In the genomic region with DNA sequence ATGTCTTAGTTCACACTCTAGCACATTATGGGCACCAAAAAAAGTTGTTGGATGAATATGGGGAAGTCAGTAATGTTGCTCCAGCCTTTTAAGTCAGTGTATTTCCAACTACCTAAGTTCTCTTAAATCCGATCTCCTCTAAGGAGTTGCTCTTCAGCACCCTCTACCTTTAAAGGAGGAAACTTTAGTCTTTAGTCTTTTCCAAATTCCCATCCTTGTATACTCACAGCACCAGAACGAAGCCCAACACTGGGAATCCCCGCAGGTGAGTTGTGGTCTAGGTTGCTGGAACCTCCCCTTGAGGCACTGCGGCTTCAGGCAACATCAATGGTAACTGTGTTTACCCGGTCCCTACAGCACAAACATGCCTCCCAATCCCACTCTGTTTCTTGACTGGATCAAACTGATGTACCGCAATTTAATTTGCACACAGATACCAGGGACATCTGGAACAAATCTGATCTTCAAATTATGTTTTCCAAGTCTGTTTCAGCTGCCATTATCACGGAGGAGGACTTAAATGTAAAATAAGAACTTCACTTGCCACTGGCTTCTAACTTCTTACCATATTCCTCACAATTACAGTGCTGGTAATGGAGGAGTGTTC, we compare ENCODE assay signal across 9 cellular contexts.
DNase-seq lines count a peak whose midpoint lies in the region; ATAC-seq, FAIRE-seq and TF ChIP-seq lines count a peak whose summit lies in the region.
"Had no signal": no experiment of that assay in that cellular context is flagged by ENCODE, and none has a peak within 500 bp of the region (broad histone marks: within the 10 kb centered on the region; RNA-seq: fewer than 3 reads in every experiment).

No MANE protein-coding gene starts in this region.

- no peak overlapping the region for H3K9ac ChIP-seq in adipocyte (ENCODE audit: low read length)

- TF ChIP-seq EP300 in A549 (IDR thresholded peaks at IDR 0.05) = no peak

- POLR2A ChIA-PET in A549 (lab: Yijun Ruan, JAX) = no interaction called here
- POLR2A ChIA-PET in HEK293 (lab: Yijun Ruan, JAX) = no interaction called here

- ATAC-seq in A549 = peak; percentile 47 to 66; a peak in 3 of 6 replicates
- no peak for ATAC-seq in HG02678 (IDR thresholded peaks at IDR 0.05; ENCODE audit: unreplicated experiment)
- ATAC-seq in HG03175 (IDR thresholded peaks at IDR 0.05; ENCODE audit: unreplicated experiment) = no peak

- TF ChIP-seq CTCF in A549 (IDR thresholded peaks at IDR 0.05) = peak; percentile 36; the same call in 2 of the 3 replicates
- no peak for TF ChIP-seq CTCF in HEK293 (tag by site-specific recombination; IDR thresholded peaks at IDR 0.05)

- TF ChIP-seq RAD21 in A549 (conservative IDR thresholded peaks at IDR 0.05 in 1 of 2, IDR thresholded peaks at IDR 0.05 in 1 of 2) = peak; percentile 27 to 35; a peak in 3 of 5 replicates

- H3K36me3 ChIP-seq in HEK293 (ENCODE audit: control insufficient read depth in 2 of 2, insufficient read depth in 1 of 2, low read length in 2 of 2) = no peaks in the 10 kb centered on the region
- H3K36me3 ChIP-seq in adipocyte (ENCODE audit: control insufficient read depth, insufficient read depth, low read length, severe bottlenecking) = no peaks in the 10 kb centered on the region

- 44% methylated on average over 7 of the region's 7 CpGs for WGBS in A549 (ENCODE audit: missing lambda C conversion rate)

- DNase-seq in A549 (ENCODE audit: low read depth in 1 of 2, low spot score in 1 of 2) (peak in 1 of 2 experiments; percentile 19), adipocyte (ENCODE audit: low read depth) (peak; percentile 30), iPS-NIHi11 (ENCODE audit: low spot score) (peak; percentile 41), D341Med (ENCODE audit: low spot score) (no peak), NCI-H1092 (lab: John Stamatoyannopoulos, UW) (no peak)
- DNase-seq: activated CD4-positive, alpha-beta T cell treated with anti-CD3 and anti-CD28 coated beads, Interleukin-2, amount 50 U/mL, for 4 hours had no signal

- no peak overlapping the region for H3K4me2 ChIP-seq in A549

- H3K9me3 ChIP-seq in A549 (no peaks in the 10 kb centered on the region), HEK293 (ENCODE audit: control insufficient read depth, insufficient read depth, low read depth, low read length) (no peaks in the 10 kb centered on the region), adipocyte (ENCODE audit: control insufficient read depth, low read length) (no peaks in the 10 kb centered on the region)

- TF ChIP-seq POLR2A in A549 (IDR thresholded peaks at IDR 0.05; ENCODE audit: low read length) = no peak

- CTCF ChIA-PET in A549 (lab: Yijun Ruan, JAX) = interaction anchor here (1.0 to 1.6 kb wide), 4 partner anchors 9 to 60 kb away, joined by 3 to 5 read pairs (median 3); no protein-coding TSS in a partner anchor
- CTCF ChIA-PET in HEK293 (lab: Yijun Ruan, JAX) = interaction anchor here (0.7 to 1.3 kb wide), 2 partner anchors 14 to 61 kb away, joined by 4 to 6 read pairs; no protein-coding TSS in a partner anchor

- no peaks in the 10 kb centered on the region for H3K27me3 ChIP-seq in adipocyte (replicated peaks; ENCODE audit: control insufficient read depth, insufficient read depth, low read length)

- H3K27ac ChIP-seq in A549 = no peak overlapping the region
- no peak overlapping the region for H3K27ac ChIP-seq in HEK293 (ENCODE audit: extremely low read depth, low read depth, low read length)

- H3K4me1 ChIP-seq in A549 (no peaks in the 10 kb centered on the region), HEK293 (ENCODE audit: control insufficient read depth, insufficient read depth, low read length) (peaks cover 8% of the 10 kb centered on the region; the same call in 1 of the 2 replicates), adipocyte (ENCODE audit: control insufficient read depth, insufficient read depth, low read length) (peaks cover 5% of the 10 kb centered on the region)

- no peak for FAIRE-seq in A549 (lab: Jason Lieb, UNC)

- H3K4me3 ChIP-seq in A549 (no peak overlapping the region), HEK293 (ENCODE audit: low read depth, low read length) (no peak overlapping the region), adipocyte (ENCODE audit: low read length) (no peak overlapping the region)

TF ChIP-seq in A549, 52 proteins besides CTCF, POLR2A, EP300 and RAD21:
- peak; percentile 24; the same call in 2 of the 3 replicates for TF ChIP-seq SMC3 (IDR thresholded peaks at IDR 0.05)
- TF ChIP-seq HOXA7 (CRISPR knock-in tag; IDR thresholded peaks at IDR 0.05) = no peak
- TF ChIP-seq TP53 (CRISPR knock-in tag; IDR thresholded peaks at IDR 0.05) = no peak
- no peak for TF ChIP-seq RCOR1 (IDR thresholded peaks at IDR 0.05; ENCODE audit: low read depth, low read length)
- TF ChIP-seq ESRRA (IDR thresholded peaks at IDR 0.05; ENCODE audit: borderline replicate concordance, low read length) = no peak

TF ChIP-seq in HEK293, 187 proteins besides CTCF, POLR2A, EP300 and RAD21:
- TF ChIP-seq ZNF510 (tag by site-specific recombination; IDR thresholded peaks at IDR 0.05; ENCODE audit: insufficient replicate concordance) = peak; percentile 86
- no peak for TF ChIP-seq ZNF670 (tag by site-specific recombination; IDR thresholded peaks at IDR 0.05; ENCODE audit: low read depth)

Comparison
In these comparisons a context has a peak if more than half of its experiments do, and no peak if none do; other contexts are left out.
1. ATAC-seq: peak in A549 (2 of 2); none in HG02678 (single experiment) and HG03175 (single experiment).
2. DNase-seq: peak in adipocyte (single experiment) and iPS-NIHi11 (single experiment); none in D341Med (single experiment) and NCI-H1092 (single experiment).